In the genomic region with DNA sequence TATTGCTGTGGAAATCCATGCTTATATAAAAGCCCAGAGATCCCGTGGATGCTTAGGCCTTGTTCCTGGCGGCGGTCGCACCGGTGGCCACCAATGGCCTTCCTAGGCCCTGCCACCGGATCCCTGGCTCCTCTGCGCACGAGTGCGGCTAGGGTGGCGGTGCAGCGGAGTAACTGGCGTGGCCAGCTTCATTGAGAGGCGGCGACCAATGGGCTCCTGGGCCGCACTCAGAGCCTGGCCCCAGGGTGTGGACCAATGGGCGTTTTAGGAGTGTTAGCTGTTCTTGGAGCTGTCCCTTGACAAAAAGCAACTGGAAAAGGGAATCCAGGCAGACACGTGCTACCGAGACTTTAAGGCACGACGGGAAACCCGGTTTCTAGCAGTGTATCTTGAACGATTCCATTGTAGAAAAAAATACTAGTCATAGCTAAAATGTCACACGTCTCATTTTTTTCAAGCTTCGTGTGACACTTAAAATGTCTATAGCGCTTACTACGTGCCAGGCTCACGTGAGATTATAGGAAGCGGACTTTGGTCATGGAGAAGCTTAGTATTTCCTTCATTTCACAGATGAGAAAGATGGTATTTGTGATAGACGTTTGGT, we compare ENCODE assay signal across 8 cellular contexts. TPM values are rescaled to one million over a fixed set of nuclear protein-coding genes. Genes with fewer than 3 reads are reported as not detected.
DNase-seq lines count a peak whose midpoint lies in the region; ATAC-seq, FAIRE-seq and TF ChIP-seq lines count a peak whose summit lies in the region.

No MANE protein-coding gene starts in this region.

- H3K4me3 Mint-ChIP-seq in activated CD4-positive, alpha-beta T cell treated with anti-CD3 and anti-CD28 coated beads for 36 hours = peak overlapping the region; percentile 93

- peak; percentile 41 to 71 for DNase-seq in NCI-H446 (lab: John Stamatoyannopoulos, UW)
- DNase-seq in activated CD4-positive, alpha-beta T cell treated with anti-CD3 and anti-CD28 coated beads for 36 hours = peak; percentile 83
- peak; percentile 88 for DNase-seq in choroid plexus epithelial cell (ENCODE audit: low read depth)
- DNase-seq in kidney glomerular epithelial cell (lab: John Stamatoyannopoulos, UW) = peak; percentile 77
- peak; percentile 77 for DNase-seq in stimulated activated CD4-positive, alpha-beta T cell treated with anti-CD3 and anti-CD28 coated beads, Interleukin-15, amount 100 ng/mL, for 24 hours

- H3K36me3 Mint-ChIP-seq in activated CD4-positive, alpha-beta T cell treated with anti-CD3 and anti-CD28 coated beads for 36 hours (ENCODE audit: low read depth) = peaks cover 33% of the 10 kb centered on the region

- intact Hi-C loops in activated CD4-positive, alpha-beta T cell treated with anti-CD3 and anti-CD28 coated beads for 36 hours (cut with DNase I, micrococcal nuclease) = loop anchor here (2.0 to 10.0 kb wide), 7 partner anchors 83 to 1391 kb away; partner anchors contain the start of genes AK9 (in 1 of the 2), FIG4 (in 1 of the 2), FYN (in 1 of the 2) and GTF3C6 (in 1 of the 2)

- POLR2A ChIA-PET in activated CD4-positive, alpha-beta T cell treated with anti-CD3 and anti-CD28 coated beads for 36 hours (lab: Charles Lee) = interaction anchor here (0.6 to 7.4 kb wide), 12 partner anchors 10 to 314 kb away, joined by 3 to 231 read pairs (median 10); partner anchors contain the start of genes CDK19, GTF3C6 and RPF2

- H3K4me3 ChIP-seq in choroid plexus epithelial cell (ENCODE audit: low read depth, low read length) = peak overlapping the region; percentile 82

- peaks cover 45% of the 10 kb centered on the region for H3K4me1 Mint-ChIP-seq in activated CD4-positive, alpha-beta T cell treated with anti-CD3 and anti-CD28 coated beads for 36 hours

- peak overlapping the region; percentile 91 for H3K27ac Mint-ChIP-seq in activated CD4-positive, alpha-beta T cell treated with anti-CD3 and anti-CD28 coated beads for 36 hours

- ATAC-seq in GM18520 (IDR thresholded peaks at IDR 0.05; ENCODE audit: unreplicated experiment) = peak; percentile 26
- ATAC-seq in HG03097 (IDR thresholded peaks at IDR 0.05; ENCODE audit: low FRiP score, unreplicated experiment) = peak; percentile 32
- ATAC-seq in activated CD4-positive, alpha-beta T cell treated with anti-CD3 and anti-CD28 coated beads for 36 hours = peak; percentile 55

- no peaks in the 10 kb centered on the region for H3K9me3 Mint-ChIP-seq in activated CD4-positive, alpha-beta T cell treated with anti-CD3 and anti-CD28 coated beads for 36 hours (ENCODE audit: low read depth)

- peak; percentile 66 for FAIRE-seq in A204.1 (lab: Jason Lieb, UNC)

- CTCF ChIA-PET in activated CD4-positive, alpha-beta T cell treated with anti-CD3 and anti-CD28 coated beads for 36 hours (lab: Charles Lee) = interaction anchor here (0.5 to 1.5 kb wide), 10 partner anchors 9 to 1420 kb away, joined by 3 to 14 read pairs (median 4); partner anchors contain the start of genes CDK19 and GTF3C6

- no peaks in the 10 kb centered on the region for H3K27me3 Mint-ChIP-seq in activated CD4-positive, alpha-beta T cell treated with anti-CD3 and anti-CD28 coated beads for 36 hours

- no peak for TF ChIP-seq CTCF in choroid plexus epithelial cell (conservative IDR thresholded peaks at IDR 0.05; ENCODE audit: low read depth, low read length)

RNA-seq across cellular contexts. Expression of gene AMD1, which starts 1.7 kb away (rescaled TPM):
- 100 to 1,000 TPM in 1 of 2 experiments, 10 to 100 TPM in 1; 90.5 to 127 TPM for total RNA-seq in activated CD4-positive, alpha-beta T cell treated with anti-CD3 and anti-CD28 coated beads for 36 hours

Comparison
In these comparisons a context has a peak if more than half of its experiments do, and no peak if none do; other contexts are left out.
1. Peak in every context shown above with its lines: DNase-seq, ATAC-seq and H3K4me3 ChIP-seq.